ENCODE assay signal across 20 cellular contexts in the genomic region with DNA sequence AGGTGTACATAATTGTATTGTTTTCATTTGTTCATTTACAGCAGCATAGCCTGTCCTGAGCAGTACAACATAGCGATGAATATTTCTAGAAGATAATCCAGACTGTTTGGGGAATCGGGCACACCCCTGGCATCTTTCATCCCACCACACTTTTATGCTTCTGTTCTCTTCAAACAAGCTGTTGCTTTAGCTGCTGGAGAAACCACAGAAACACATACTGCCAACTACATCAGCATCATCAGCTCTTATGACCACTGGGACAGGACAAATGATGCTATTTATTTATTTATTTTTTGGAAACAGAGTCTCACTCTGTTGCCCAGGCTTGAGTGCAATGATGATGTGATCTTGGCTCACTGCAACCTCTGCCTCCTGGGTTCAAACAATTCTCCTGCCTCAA. TPM values are rescaled to one million over a fixed set of nuclear protein-coding genes. Genes with fewer than 3 reads are reported as not detected.
DNase-seq lines count a peak whose midpoint lies in the region; ATAC-seq and TF ChIP-seq lines count a peak whose summit lies in the region.
"Had no signal": no experiment of that assay in that cellular context is flagged by ENCODE, and none has a peak within 500 bp of the region (broad histone marks: within the 10 kb centered on the region; RNA-seq: fewer than 3 reads in every experiment).

No MANE protein-coding gene starts in this region.

- H3K27me3 ChIP-seq in SJSA1 (replicated peaks) (no peaks in the 10 kb centered on the region), mammary epithelial cell (ENCODE audit: insufficient read depth, low read length) (no peaks in the 10 kb centered on the region)
- H3K27me3 ChIP-seq: BLaER1 treated with 17β-estradiol and CSF1 and Interleukin-3, amounts not matched to agents 10 nM and 100 nM; tibial nerve had no signal

- ATAC-seq in stimulated activated naive CD8-positive, alpha-beta T cell treated with anti-CD3 and anti-CD28 coated beads, Interleukin-15, Interleukin-2, amounts not matched to agents 100 U/mL and 50 U/mL, for 24 hours, result no peak
- ATAC-seq in left lobe of liver, result no peak
- ATAC-seq: Right ventricle myocardium inferior had no signal

- H3K36me3 ChIP-seq in SJSA1 (no peaks in the 10 kb centered on the region), mammary epithelial cell (ENCODE audit: insufficient read depth, low read length) (no peaks in the 10 kb centered on the region)
- H3K36me3 ChIP-seq: BLaER1 treated with 17β-estradiol and CSF1 and Interleukin-3, amounts not matched to agents 10 nM and 100 nM; HAP-1; tibial nerve had no signal

- H3K4me3 ChIP-seq in SJSA1, result no peak overlapping the region
- H3K4me3 ChIP-seq in mammary epithelial cell (replicated peaks in 1 of 3; ENCODE audit: insufficient read depth in 1 of 3, low read depth in 2 of 3, low read length in 3 of 3), result no peak overlapping the region
- H3K4me3 ChIP-seq: BLaER1 treated with 17β-estradiol and CSF1 and Interleukin-3, amounts not matched to agents 10 nM and 100 nM; dorsolateral prefrontal cortex; HAP-1; tibial nerve had no signal

- H3K4me1 ChIP-seq in SJSA1 (replicated peaks) (peaks cover 25% of the 10 kb centered on the region), mammary epithelial cell (ENCODE audit: insufficient read depth, low read length) (peaks cover 31% of the 10 kb centered on the region)
- H3K4me1 ChIP-seq: tibial nerve had no signal

- dilution Hi-C loops in mammary epithelial cell (cut with HindIII; ENCODE audit: low sequenced_read_pairs), result no loop called here

- H3K9me3 Mint-ChIP-seq in stimulated activated naive CD8-positive, alpha-beta T cell treated with anti-CD3 and anti-CD28 coated beads, Interleukin-15, Interleukin-2, amounts not matched to agents 100 ng/mL and 50 ng/mL, for 24 hours, result peaks cover 4% of the 10 kb centered on the region
- H3K9me3 Mint-ChIP-seq: mesothelial cell of epicardium had no signal

- WGBS in mammary epithelial cell (ENCODE audit: low coverage, missing lambda C conversion rate), result 67% methylated on average over 2 of the region's 2 CpGs

- CTCF ChIA-PET in mammary epithelial cell (lab: Charles Lee; ENCODE audit: low non-redundant PET), result interaction anchor here (0.9 kb wide), 1 partner anchor 60 kb away, joined by 13 read pairs; no protein-coding TSS in a partner anchor

- H4K20me1 ChIP-seq in mammary epithelial cell (ENCODE audit: insufficient read depth, low read length), result no peaks in the 10 kb centered on the region
- H4K20me1 ChIP-seq: BLaER1 treated with 17β-estradiol and CSF1 and Interleukin-3, amounts not matched to agents 10 nM and 100 nM had no signal

- H2AFZ ChIP-seq in mammary epithelial cell (ENCODE audit: low read depth, low read length), result peak overlapping the region; percentile 26

- peaks cover 3% of the 10 kb centered on the region; the same call in 1 of the 2 replicates for H3K9me3 ChIP-seq in SJSA1 (replicated peaks)
- no peaks in the 10 kb centered on the region for H3K9me3 ChIP-seq in mammary epithelial cell (replicated peaks; ENCODE audit: insufficient read depth, low read length)
- H3K9me3 ChIP-seq: HAP-1 had no signal

- DNase-seq in stimulated activated naive CD8-positive, alpha-beta T cell treated with anti-CD3 and anti-CD28 coated beads, Interleukin-15, Interleukin-2, amounts not matched to agents 100 U/mL and 50 U/mL, for 24 hours, result no peak
- DNase-seq in SJSA1 (ENCODE audit: low read depth in 1 of 2, low spot score in 2 of 2), result no peak
- peak; percentile 68 for DNase-seq in mammary epithelial cell
- no peak for DNase-seq in NCI-H446 treated with DMSO at 0.1 percent for 48 hours (lab: John Stamatoyannopoulos, UW)
- no peak for DNase-seq in left lobe of liver (ENCODE audit: low spot score)
- DNase-seq in epidermal melanocyte (ENCODE audit: insufficient read length, low spot score), result no peak
- DNase-seq: COR-L47, dorsolateral prefrontal cortex, NCI-H1436 treated with DMSO at 0.1 percent for 48 hours, NCI-H510A, occipital lobe had no signal

- H3K36me3 Mint-ChIP-seq in stimulated activated naive CD8-positive, alpha-beta T cell treated with anti-CD3 and anti-CD28 coated beads, Interleukin-15, Interleukin-2, amounts not matched to agents 100 ng/mL and 50 ng/mL, for 24 hours (ENCODE audit: low read depth), result no peaks in the 10 kb centered on the region
- H3K36me3 Mint-ChIP-seq: mesothelial cell of epicardium had no signal

- H3K9ac ChIP-seq in mammary epithelial cell (ENCODE audit: insufficient read depth, low read length), result peak overlapping the region; percentile 64
- H3K9ac ChIP-seq: BLaER1 treated with 17β-estradiol and CSF1 and Interleukin-3, amounts not matched to agents 10 nM and 100 nM had no signal

- H3K4me2 ChIP-seq in mammary epithelial cell (ENCODE audit: insufficient read depth, low read depth, low read length), result no peak overlapping the region

- H3K27ac ChIP-seq in SJSA1, result peak overlapping the region; percentile 65; the same call in 1 of the 2 replicates
- H3K27ac ChIP-seq in mammary epithelial cell (ENCODE audit: insufficient read depth, low read depth, low read length), result peak overlapping the region; percentile 96
- H3K27ac ChIP-seq: dorsolateral prefrontal cortex, tibial nerve, VCaP had no signal

- H3K27me3 Mint-ChIP-seq in stimulated activated naive CD8-positive, alpha-beta T cell treated with anti-CD3 and anti-CD28 coated beads, Interleukin-15, Interleukin-2, amounts not matched to agents 100 ng/mL and 50 ng/mL, for 24 hours, result no peaks in the 10 kb centered on the region

- H3K4me1 Mint-ChIP-seq in stimulated activated naive CD8-positive, alpha-beta T cell treated with anti-CD3 and anti-CD28 coated beads, Interleukin-15, Interleukin-2, amounts not matched to agents 100 ng/mL and 50 ng/mL, for 24 hours (ENCODE audit: low read depth), result peaks cover 44% of the 10 kb centered on the region
- H3K4me1 Mint-ChIP-seq: mesothelial cell of epicardium had no signal

- peaks cover 14% of the 10 kb centered on the region for H3K79me2 ChIP-seq in mammary epithelial cell (ENCODE audit: insufficient read depth, low read length)

- in situ Hi-C loops in mammary epithelial cell (cut with MboI; ENCODE audit: low sequenced_read_pairs in 2 of 2), result no loop called here

- no peak overlapping the region for H3K4me3 Mint-ChIP-seq in stimulated activated naive CD8-positive, alpha-beta T cell treated with anti-CD3 and anti-CD28 coated beads, Interleukin-15, Interleukin-2, amounts not matched to agents 100 ng/mL and 50 ng/mL, for 24 hours
- H3K4me3 Mint-ChIP-seq: mesothelial cell of epicardium; naive thymus-derived CD4-positive, alpha-beta T cell; T-helper 2 cell treated with Interferon-gamma antibody and Interleukin-4, amounts not matched to agents 5 μg/mL and 100 μg/mL, for 36 hours had no signal

- TF ChIP-seq CTCF in mammary epithelial cell (conservative IDR thresholded peaks at IDR 0.05 in 1 of 2, IDR thresholded peaks at IDR 0.05 in 1 of 2; ENCODE audit: extremely low read depth in 1 of 2, insufficient read depth in 1 of 2, low read depth in 1 of 2, low read length in 2 of 2), result no peak

- no TSS peak for BruUV-seq in mammary epithelial cell (replicated peaks; lab: Mats Ljungman, UMichigan)

- H3K27ac Mint-ChIP-seq in stimulated activated naive CD8-positive, alpha-beta T cell treated with anti-CD3 and anti-CD28 coated beads, Interleukin-15, Interleukin-2, amounts not matched to agents 100 ng/mL and 50 ng/mL, for 24 hours, result peak overlapping the region; percentile 52
- H3K27ac Mint-ChIP-seq: mesothelial cell of epicardium; T-helper 2 cell treated with Interferon-gamma antibody and Interleukin-4, amounts not matched to agents 5 μg/mL and 100 μg/mL, for 36 hours had no signal

- intact Hi-C loops in mammary epithelial cell (cut with micrococcal nuclease), result loop anchor here (1.0 kb wide), 2 partner anchors 8 to 22 kb away; partner anchors contain the start of gene HAPSTR1

RNA-seq across cellular contexts. Expression of gene HAPSTR1, which starts 22.6 kb away (rescaled TPM):
- 72.6 and 91.1 TPM in 2 replicates for total RNA-seq in SJSA1 (2014; rRNA removed; shearing (Covaris generic))
- total RNA-seq in mammary epithelial cell, result 100 to 1,000 TPM in 1 of 2 donors, 10 to 100 TPM in 1; 92.6 to 124 TPM
- 21.6 TPM for polyA plus RNA-seq in mammary epithelial cell
- 84.4 TPM for polyA minus RNA-seq in mammary epithelial cell
- 30.3 TPM for total RNA-seq in left lobe of liver
